11 cellular contexts compared by ENCODE assay signal in genomic region chr12:76519538-76519937, GRCh38. TPM values are rescaled to one million over a fixed set of nuclear protein-coding genes. Genes with fewer than 3 reads are reported as not detected.
DNase-seq lines count a peak whose midpoint lies in the region; ATAC-seq lines count a peak whose summit lies in the region.
"Had no signal": no experiment of that assay in that cellular context is flagged by ENCODE, and none has a peak within 500 bp of the region (broad histone marks: within the 10 kb centered on the region; RNA-seq: fewer than 3 reads in every experiment).

No MANE protein-coding gene starts in this region.

- H3K4me1 ChIP-seq in HUES64 (ENCODE audit: insufficient read depth, low read length), result 0 out of 2 replicates have a peak, but pooled peaks cover 4% of the 10 kb centered on the region
- H3K4me1 ChIP-seq in naive thymus-derived CD4-positive, alpha-beta T cell (ENCODE audit: control insufficient read depth in 2 of 2, insufficient read depth in 2 of 2, low read length in 2 of 2), result no peaks in the 10 kb centered on the region
- H3K4me1 ChIP-seq: esophagus muscularis mucosa had no signal

- H3K27me3 Mint-ChIP-seq in activated T-helper 17 cell treated with anti-CD3 and anti-CD28 coated beads, Interleukin-2, amount 50 U/mL, for 72 hours, result no peaks in the 10 kb centered on the region
- no peaks in the 10 kb centered on the region for H3K27me3 Mint-ChIP-seq in naive thymus-derived CD4-positive, alpha-beta T cell

- peaks cover 36% of the 10 kb centered on the region for H3K4me1 Mint-ChIP-seq in activated T-helper 17 cell treated with anti-CD3 and anti-CD28 coated beads, Interleukin-2, amount 50 U/mL, for 72 hours
- peaks cover 36 to 87% (median 67%) of the 10 kb centered on the region in 7 donors for H3K4me1 Mint-ChIP-seq in naive thymus-derived CD4-positive, alpha-beta T cell

- no peak overlapping the region for H3K4me3 ChIP-seq in HUES64 (ENCODE audit: low read length)
- no peak overlapping the region for H3K4me3 ChIP-seq in naive thymus-derived CD4-positive, alpha-beta T cell (ENCODE audit: low read length)
- H3K4me3 ChIP-seq: esophagus muscularis mucosa, left lung had no signal

- peak overlapping the region; percentile 81; the same call in 1 of the 2 replicates for H3K27ac ChIP-seq in HUES64 (ENCODE audit: low read depth, low read length)
- H3K27ac ChIP-seq in naive thymus-derived CD4-positive, alpha-beta T cell (ENCODE audit: low read depth, low read length), result no peak overlapping the region
- H3K27ac ChIP-seq: esophagus muscularis mucosa had no signal

- no peak overlapping the region for H3K9ac ChIP-seq in HUES64 (ENCODE audit: low read depth, low read length)

- H3K9me3 Mint-ChIP-seq in activated T-helper 17 cell treated with anti-CD3 and anti-CD28 coated beads, Interleukin-2, amount 50 U/mL, for 72 hours, result no peaks in the 10 kb centered on the region
- H3K9me3 Mint-ChIP-seq in naive thymus-derived CD4-positive, alpha-beta T cell, result peaks cover 0 to 35% (median 4%) of the 10 kb centered on the region in 11 donors

- H3K36me3 ChIP-seq in HUES64 (ENCODE audit: insufficient read depth, low read length), result peaks cover 14% of the 10 kb centered on the region; the same call in 1 of the 2 replicates
- no peaks in the 10 kb centered on the region for H3K36me3 ChIP-seq in naive thymus-derived CD4-positive, alpha-beta T cell (ENCODE audit: control insufficient read depth in 2 of 3, insufficient read depth in 3 of 3, low read length in 3 of 3)
- H3K36me3 ChIP-seq: esophagus muscularis mucosa, left lung had no signal

- no peaks in the 10 kb centered on the region for H3K27me3 ChIP-seq in HUES64 (ENCODE audit: insufficient read depth, low read length)
- H3K27me3 ChIP-seq in naive thymus-derived CD4-positive, alpha-beta T cell (ENCODE audit: control insufficient read depth in 2 of 2, insufficient read depth in 2 of 2, low read length in 2 of 2), result no peaks in the 10 kb centered on the region
- H3K27me3 ChIP-seq: esophagus muscularis mucosa, left lung had no signal

- CTCF ChIA-PET in naive thymus-derived CD4-positive, alpha-beta T cell (lab: Charles Lee), result no interaction called here

- ATAC-seq in activated T-helper 17 cell treated with anti-CD3 and anti-CD28 coated beads, Interleukin-2, amount 50 U/mL, for 72 hours (replicated peaks), result peak; percentile 98
- ATAC-seq in naive thymus-derived CD4-positive, alpha-beta T cell, result peak; percentile 54
- ATAC-seq: left lung had no signal

- H3K4me3 Mint-ChIP-seq in activated T-helper 17 cell treated with anti-CD3 and anti-CD28 coated beads, Interleukin-2, amount 50 U/mL, for 72 hours, result peak overlapping the region; percentile 47
- peak overlapping the region in 7 of 10 donors; percentile 2 to 43 (median 14) for H3K4me3 Mint-ChIP-seq in naive thymus-derived CD4-positive, alpha-beta T cell

- POLR2A ChIA-PET in naive thymus-derived CD4-positive, alpha-beta T cell (lab: Charles Lee), result interaction anchor here (0.7 kb wide), 1 partner anchor 75 kb away, joined by 3 read pairs; no protein-coding TSS in a partner anchor

- peak; percentile 96 for DNase-seq in GF-D8 (lab: John Stamatoyannopoulos, UW)
- peak in 1 of 9 donors; percentile 4 for DNase-seq in naive thymus-derived CD4-positive, alpha-beta T cell
- no peak for DNase-seq in HK-2 (ENCODE audit: unreplicated experiment)
- DNase-seq in NCI-H1417 (lab: John Stamatoyannopoulos, UW), result no peak
- no peak for DNase-seq in NK-92 treated with Interleukin-12 subunit alpha and Interleukin-12 subunit beta, amount 100 ng/mL, for 24 hours (lab: John Stamatoyannopoulos, UW)
- DNase-seq: amniotic stem cell, Karpas-422, left lung had no signal

- H3K36me3 Mint-ChIP-seq in activated T-helper 17 cell treated with anti-CD3 and anti-CD28 coated beads, Interleukin-2, amount 50 U/mL, for 72 hours (ENCODE audit: low read depth), result peaks cover 35% of the 10 kb centered on the region
- H3K36me3 Mint-ChIP-seq in naive thymus-derived CD4-positive, alpha-beta T cell, result peaks cover 21 to 73% (median 64%) of the 10 kb centered on the region in 5 donors

- H3K27ac Mint-ChIP-seq in activated T-helper 17 cell treated with anti-CD3 and anti-CD28 coated beads, Interleukin-2, amount 50 U/mL, for 72 hours, result peak overlapping the region; percentile 69
- peak overlapping the region in 5 of 9 donors; percentile 1 to 76 (median 40) for H3K27ac Mint-ChIP-seq in naive thymus-derived CD4-positive, alpha-beta T cell

- 96% methylated on average over 5 of the region's 5 CpGs for WGBS in HUES64

- H3K9me3 ChIP-seq in HUES64 (ENCODE audit: insufficient read depth, low read depth, low read length), result peaks cover 44% of the 10 kb centered on the region
- no peaks in the 10 kb centered on the region for H3K9me3 ChIP-seq in naive thymus-derived CD4-positive, alpha-beta T cell (ENCODE audit: control insufficient read depth in 2 of 3, low read length in 3 of 3)
- H3K9me3 ChIP-seq: esophagus muscularis mucosa had no signal

- intact Hi-C loops in naive thymus-derived CD4-positive, alpha-beta T cell (cut with micrococcal nuclease), result no loop called here

RNA-seq across cellular contexts. Expression of gene OSBPL8, which starts 40.0 kb away (rescaled TPM):
- 36.7 TPM for polyA plus RNA-seq in HUES64 (2013, experiment 1 of 2)
- polyA plus RNA-seq in HUES64 (2013, experiment 2 of 2), result 39.2 TPM
- total RNA-seq in activated T-helper 17 cell treated with anti-CD3 and anti-CD28 coated beads, Interleukin-2, amount 50 U/mL, for 72 hours, result 10 to 100 TPM; 40.5 to 68.2 TPM
- total RNA-seq in naive thymus-derived CD4-positive, alpha-beta T cell, result 100 to 1,000 TPM; 113 to 146 (median 119) TPM
- polyA plus RNA-seq in naive thymus-derived CD4-positive, alpha-beta T cell, result 100 to 1,000 TPM; 140 to 157 TPM
